17 cellular contexts compared by ENCODE assay signal in the genomic region with DNA sequence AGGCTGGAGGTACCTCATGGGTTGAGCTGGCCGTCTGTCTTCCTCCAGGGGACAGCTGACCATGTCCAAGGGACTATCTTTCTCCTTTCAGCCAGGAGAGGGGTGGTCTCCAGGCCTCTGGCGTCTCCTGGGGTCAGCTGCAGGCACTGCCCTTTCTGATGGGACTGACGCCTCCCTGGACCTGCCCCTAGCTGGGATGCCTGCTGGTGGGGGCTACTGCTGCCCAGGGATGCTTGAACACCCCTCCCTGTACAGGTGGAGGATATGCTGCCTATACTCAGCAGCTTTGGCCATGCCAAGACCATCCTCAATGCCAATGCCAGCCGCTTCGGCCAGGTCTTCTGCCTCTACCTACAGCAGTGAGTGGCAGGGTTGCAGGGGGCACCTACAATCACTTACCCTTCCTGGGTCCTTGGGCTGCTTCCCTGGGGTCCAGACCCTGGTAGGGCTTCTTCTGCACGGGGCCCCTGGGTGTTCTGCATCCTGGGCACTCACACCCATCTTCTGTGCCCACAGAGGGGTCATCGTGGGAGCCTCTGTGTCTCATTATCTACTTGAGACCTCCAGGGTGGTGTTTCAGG. TPM values are rescaled to one million over a fixed set of nuclear protein-coding genes. Genes with fewer than 3 reads are reported as not detected.
DNase-seq lines count a peak whose midpoint lies in the region; ATAC-seq and TF ChIP-seq lines count a peak whose summit lies in the region.
"Had no signal": no experiment of that assay in that cellular context is flagged by ENCODE, and none has a peak within 500 bp of the region (broad histone marks: within the 10 kb centered on the region; RNA-seq: fewer than 3 reads in every experiment).

No MANE protein-coding gene starts in this region.

- no peak overlapping the region for H3K4ac ChIP-seq in H9 (ENCODE audit: low read depth, low read length)
- no peak overlapping the region for H3K4ac ChIP-seq in trophoblast cell (ENCODE audit: low read depth, low read length)

- H4K5ac ChIP-seq in H9 (ENCODE audit: insufficient read length, low read depth, low read length), result no peak overlapping the region

- POLR2A ChIA-PET in CD8-positive, alpha-beta T cell (lab: Charles Lee), result no interaction called here

- no peak overlapping the region for H2BK12ac ChIP-seq in H9 (ENCODE audit: insufficient read length, low read depth, low read length)
- H2BK12ac ChIP-seq in trophoblast cell (ENCODE audit: low read length), result no peak overlapping the region

- H3K79me1 ChIP-seq in H9 (ENCODE audit: insufficient read depth, low read depth, low read length, poor library complexity, severe bottlenecking) (no peaks in the 10 kb centered on the region), trophoblast cell (ENCODE audit: low read length) (peaks cover 18% of the 10 kb centered on the region)

- H3K36me3 ChIP-seq in CD8-positive, alpha-beta T cell (ENCODE audit: insufficient read depth, low read length), result no peaks in the 10 kb centered on the region
- no peaks in the 10 kb centered on the region for H3K36me3 ChIP-seq in endodermal cell (ENCODE audit: control insufficient read depth, insufficient read depth, low read length)
- H3K36me3 ChIP-seq in trophoblast cell (ENCODE audit: control insufficient read depth in 1 of 2, insufficient read depth in 2 of 2, low read length in 2 of 2), result no peaks in the 10 kb centered on the region
- H3K36me3 ChIP-seq in tibial nerve, result peaks cover 0 to 32% (median 0%) of the 10 kb centered on the region in 3 donors
- H3K36me3 ChIP-seq: BE2C had no signal

- H2BK5ac ChIP-seq in H9 (ENCODE audit: insufficient read length, low read length) (no peak overlapping the region), trophoblast cell (ENCODE audit: low read depth, low read length, poor library complexity) (no peak overlapping the region)

- no peak overlapping the region for H3K4me2 ChIP-seq in H9 (ENCODE audit: insufficient read depth, insufficient read length, low read length)
- no peak overlapping the region for H3K4me2 ChIP-seq in trophoblast cell (ENCODE audit: low read length)
- H3K4me2 ChIP-seq: A549 had no signal

- no peak overlapping the region for H4K8ac ChIP-seq in H9 (replicated peaks; ENCODE audit: insufficient read length, low read depth, low read length)
- no peak overlapping the region for H4K8ac ChIP-seq in trophoblast cell (ENCODE audit: low read depth, low read length)

- intact Hi-C loops in CD8-positive, alpha-beta T cell (cut with DNase I, micrococcal nuclease), result no loop called here
- intact Hi-C loops in sciatic nerve (cut with DNase I), result no loop called here

- H2AFZ ChIP-seq in H9 (ENCODE audit: low read length) (no peak overlapping the region), trophoblast cell (ENCODE audit: insufficient read depth, low read length, poor library complexity) (no peak overlapping the region)

- no peak overlapping the region for H3K4me3 Mint-ChIP-seq in CD8-positive, alpha-beta T cell
- H3K4me3 Mint-ChIP-seq in H9 (no peak overlapping the region), endodermal cell (no peak overlapping the region)

- H4K91ac ChIP-seq in H9 (ENCODE audit: insufficient read length, low read depth, low read length) (no peak overlapping the region), trophoblast cell (ENCODE audit: low read depth, low read length) (no peak overlapping the region)

- no peaks in the 10 kb centered on the region for H4K20me1 ChIP-seq in H9 (ENCODE audit: control insufficient read depth, insufficient read depth, insufficient read length)

- CTCF ChIA-PET in CD8-positive, alpha-beta T cell (lab: Charles Lee), result interaction anchor here (0.9 to 2.3 kb wide), 4 partner anchors 10 to 269 kb away, joined by 4 to 8 read pairs (median 6); no protein-coding TSS in a partner anchor

- H3K23ac ChIP-seq in H9 (ENCODE audit: insufficient read length, low read depth, low read length), result no peak overlapping the region
- H3K23ac ChIP-seq in trophoblast cell (ENCODE audit: low read length), result no peak overlapping the region

- H2BK120ac ChIP-seq in H9 (ENCODE audit: low read depth, low read length, poor library complexity, severe bottlenecking), result no peak overlapping the region
- no peak overlapping the region for H2BK120ac ChIP-seq in trophoblast cell (ENCODE audit: insufficient read depth, low read length, poor library complexity)

- peaks cover 15% of the 10 kb centered on the region for H3K4me1 Mint-ChIP-seq in CD8-positive, alpha-beta T cell (ENCODE audit: low read depth)
- H3K4me1 Mint-ChIP-seq in H9, result peaks cover 4 to 5% of the 10 kb centered on the region in 2 experiments; a peak in 3 of 4 replicates
- H3K4me1 Mint-ChIP-seq in endodermal cell, result peaks cover 2% of the 10 kb centered on the region

- peaks cover 15% of the 10 kb centered on the region for H3K4me1 ChIP-seq in CD8-positive, alpha-beta T cell (ENCODE audit: insufficient read depth, low read length)
- H3K4me1 ChIP-seq in H9 (ENCODE audit: insufficient read depth, low read length) (0 out of 2 replicates have a peak, but pooled peaks cover 3% of the 10 kb centered on the region), endodermal cell (ENCODE audit: control insufficient read depth, insufficient read depth, low read length) (no peaks in the 10 kb centered on the region), trophoblast cell (ENCODE audit: control insufficient read depth in 1 of 2, insufficient read depth in 2 of 2, low read length in 2 of 2) (peaks cover 4 to 9% of the 10 kb centered on the region in 2 experiments), tibial nerve (peaks cover 0 to 23% (median 9%) of the 10 kb centered on the region in 4 donors)
- H3K4me1 ChIP-seq: BE2C had no signal

- no peaks in the 10 kb centered on the region for H3K79me2 ChIP-seq in H9 (ENCODE audit: insufficient read depth, low read length)
- H3K79me2 ChIP-seq in trophoblast cell (ENCODE audit: control insufficient read depth, insufficient read depth, low read length, poor library complexity), result peaks cover 12% of the 10 kb centered on the region

- TF ChIP-seq POLR2A in tibial nerve (IDR thresholded peaks at IDR 0.05), result no peak

- no peaks in the 10 kb centered on the region for H3K9me3 ChIP-seq in CD8-positive, alpha-beta T cell (ENCODE audit: low read length)
- no peaks in the 10 kb centered on the region for H3K9me3 ChIP-seq in H9 (ENCODE audit: control insufficient read depth, low read depth, low read length)
- H3K9me3 ChIP-seq in endodermal cell (ENCODE audit: control insufficient read depth, low read length), result no peaks in the 10 kb centered on the region
- H3K9me3 ChIP-seq in trophoblast cell (ENCODE audit: insufficient read depth, low read depth, low read length), result no peaks in the 10 kb centered on the region
- H3K9me3 ChIP-seq in tibial nerve, result no peaks in the 10 kb centered on the region
- H3K9me3 ChIP-seq: A549, BE2C, Caco-2 had no signal

- peak overlapping the region; percentile 32 for H3K27ac Mint-ChIP-seq in CD8-positive, alpha-beta T cell
- H3K27ac Mint-ChIP-seq in H9 (no peak overlapping the region), endodermal cell (no peak overlapping the region)

- no peaks in the 10 kb centered on the region for H3K27me3 ChIP-seq in CD8-positive, alpha-beta T cell (ENCODE audit: insufficient read depth, low read length)
- H3K27me3 ChIP-seq in H9 (ENCODE audit: insufficient read depth, low read length) (no peaks in the 10 kb centered on the region), endodermal cell (ENCODE audit: control insufficient read depth, insufficient read depth, low read length, poor library complexity, severe bottlenecking) (peaks cover 12% of the 10 kb centered on the region), trophoblast cell (ENCODE audit: insufficient read depth, low read length) (no peaks in the 10 kb centered on the region), tibial nerve (no peaks in the 10 kb centered on the region)
- H3K27me3 ChIP-seq: BE2C had no signal

- TF ChIP-seq EP300 in tibial nerve (IDR thresholded peaks at IDR 0.05), result no peak

- no peak for ATAC-seq in CD8-positive, alpha-beta T cell
- ATAC-seq in sciatic nerve, result no peak

- H3K9ac ChIP-seq in H9 (ENCODE audit: extremely low read depth, insufficient read length, low read length), result no peak overlapping the region
- no peak overlapping the region for H3K9ac ChIP-seq in endodermal cell (ENCODE audit: extremely low read depth, low read length, poor library complexity, severe bottlenecking)
- no peak overlapping the region for H3K9ac ChIP-seq in trophoblast cell (ENCODE audit: low read length)

- H3T11ph ChIP-seq in H9 (ENCODE audit: low read length), result no peak overlapping the region

- no peak overlapping the region for H4K12ac ChIP-seq in trophoblast cell (ENCODE audit: low read depth, low read length)

- H3K14ac ChIP-seq in H9 (ENCODE audit: insufficient read depth, low read length), result no peak overlapping the region
- no peak overlapping the region for H3K14ac ChIP-seq in trophoblast cell (ENCODE audit: low read length)

- no peaks in the 10 kb centered on the region for H3K36me3 Mint-ChIP-seq in CD8-positive, alpha-beta T cell
- H3K36me3 Mint-ChIP-seq in H9 (ENCODE audit: insufficient read depth in 1 of 3, low read depth in 3 of 3) (no peaks in the 10 kb centered on the region; a peak in 1 of 7 replicates), endodermal cell (ENCODE audit: low read depth) (no peaks in the 10 kb centered on the region)
- H3K36me3 Mint-ChIP-seq: CD8-positive, alpha-beta memory T cell had no signal

- no peak overlapping the region for H2AK5ac ChIP-seq in H9 (ENCODE audit: insufficient read length, low read length)
- H2AK5ac ChIP-seq in trophoblast cell (ENCODE audit: low read length), result no peak overlapping the region

- peak in 1 of 7 experiments; percentile 5 for DNase-seq in CD8-positive, alpha-beta T cell
- DNase-seq in H9 (peak; percentile 39), endodermal cell (peak; percentile 58), sciatic nerve (ENCODE audit: low spot score) (peak; percentile 55), trophoblast cell (no peak), tibial nerve (ENCODE audit: low spot score in 2 of 2) (no peak)
- DNase-seq in activated CD4-positive, alpha-beta T cell treated with anti-CD3 and anti-CD28 coated beads for 48 hours, result no peak
- DNase-seq: BE2C; Caco-2; CD8-positive, alpha-beta memory T cell; DND-41; GDM1 had no signal

- no peak overlapping the region for H3K4me3 ChIP-seq in CD8-positive, alpha-beta T cell (ENCODE audit: low read depth, low read length)
- H3K4me3 ChIP-seq in endodermal cell (ENCODE audit: low read length), result no peak overlapping the region
- H3K4me3 ChIP-seq in trophoblast cell (ENCODE audit: low read depth, low read length), result no peak overlapping the region
- no peak overlapping the region for H3K4me3 ChIP-seq in tibial nerve
- H3K4me3 ChIP-seq: A549 had no signal

- H3K18ac ChIP-seq in H9 (ENCODE audit: insufficient read length, low read depth, low read length), result no peak overlapping the region
- no peak overlapping the region for H3K18ac ChIP-seq in trophoblast cell (ENCODE audit: low read length)

- no peak for TF ChIP-seq CTCF in CD8-positive, alpha-beta T cell (IDR thresholded peaks at IDR 0.05)
- TF ChIP-seq CTCF in H9 (conservative IDR thresholded peaks at IDR 0.05) (no peak), endodermal cell (conservative IDR thresholded peaks at IDR 0.05) (peak; percentile 12), tibial nerve (IDR thresholded peaks at IDR 0.05) (no peak)

- no peak overlapping the region for H2BK15ac ChIP-seq in H9 (ENCODE audit: low read depth, low read length)

- WGBS in H9 (ENCODE audit: extremely low coverage, insufficient read length, low lambda C conversion rate), result no CpG with 5 or more reads among the region's 7 CpGs
- WGBS in endodermal cell (ENCODE audit: insufficient coverage in 1 of 2, insufficient read length in 1 of 2), 2 experiments, result 85 to 95% methylated on average over 5 to 7 of the region's 7 CpGs
- no CpG with 5 or more reads among the region's 7 CpGs for WGBS in trophoblast cell (ENCODE audit: extremely low coverage, insufficient coverage, insufficient read length)
- WGBS in tibial nerve, 2 donors, result 92 to 96% methylated on average over 6 to 7 of the region's 7 CpGs

- no peak overlapping the region for H2BK20ac ChIP-seq in H9 (ENCODE audit: low read depth, low read length, poor library complexity, severe bottlenecking)

- no peaks in the 10 kb centered on the region for H3K27me3 Mint-ChIP-seq in CD8-positive, alpha-beta T cell (ENCODE audit: low read depth)
- H3K27me3 Mint-ChIP-seq in H9 (ENCODE audit: low read depth) (no peaks in the 10 kb centered on the region; the same call in 1 of the 2 replicates), endodermal cell (ENCODE audit: insufficient read depth) (no peaks in the 10 kb centered on the region)
- H3K27me3 Mint-ChIP-seq: CD8-positive, alpha-beta memory T cell had no signal

- no peaks in the 10 kb centered on the region for H3K9me3 Mint-ChIP-seq in CD8-positive, alpha-beta T cell
- H3K9me3 Mint-ChIP-seq in H9 (no peaks in the 10 kb centered on the region), endodermal cell (no peaks in the 10 kb centered on the region)
- H3K9me3 Mint-ChIP-seq: CD8-positive, alpha-beta memory T cell had no signal

- peaks cover 13% of the 10 kb centered on the region for H3K23me2 ChIP-seq in H9 (ENCODE audit: insufficient read length, low read depth, low read length, poor library complexity, severe bottlenecking)

- no peak overlapping the region for H3K27ac ChIP-seq in CD8-positive, alpha-beta T cell (ENCODE audit: low read depth, low read length)
- no peak overlapping the region for H3K27ac ChIP-seq in H9 (ENCODE audit: insufficient read length, low read depth, low read length)
- H3K27ac ChIP-seq in endodermal cell (ENCODE audit: low read depth, low read length), result no peak overlapping the region
- H3K27ac ChIP-seq in trophoblast cell (ENCODE audit: low read depth, low read length), result no peak overlapping the region
- H3K27ac ChIP-seq in tibial nerve, result no peak overlapping the region
- H3K27ac ChIP-seq: C4-2B, HL-60 had no signal

- no peak overlapping the region for H3K56ac ChIP-seq in H9 (ENCODE audit: insufficient read length, low read depth, low read length)

RNA-seq across cellular contexts. Expression of a gene that starts 4.2 kb away (rescaled TPM):
- total RNA-seq in CD8-positive, alpha-beta T cell, result 100 to 1,000 TPM; 271 to 300 TPM
- total RNA-seq in H9 (2021), result 35.3 and 41.9 TPM in 2 replicates
- 100 to 1,000 TPM in 1 of 2 donors, 10 to 100 TPM in 1; 89.0 to 123 TPM for total RNA-seq in endodermal cell
- 22.2 TPM for polyA plus RNA-seq in endodermal cell (2013, experiment 1 of 2)
- polyA plus RNA-seq in endodermal cell (2013, experiment 2 of 2), result 14.5 TPM
- total RNA-seq in sciatic nerve, result 336 TPM
- 8.3 and 8.9 TPM in 2 replicates for polyA plus RNA-seq in trophoblast cell (2013)
- total RNA-seq in tibial nerve, result 100 to 1,000 TPM; 150 to 327 (median 278) TPM

RNA-seq across cellular contexts. Expression of a gene that starts 41.4 kb away (rescaled TPM):
- total RNA-seq in CD8-positive, alpha-beta T cell, result 1 to 10 TPM in 1 of 2 experiments, under 1 TPM in 1; 0.60 to 2.1 TPM
- total RNA-seq in H9 (2021), result 0.20 and 0.24 TPM in 2 replicates
- total RNA-seq in endodermal cell, result under 1 TPM in 1 of 2 donors, not detected in 1; 0.40 TPM
- polyA plus RNA-seq in endodermal cell (2013, experiment 1 of 2), result not detected
- not detected for polyA plus RNA-seq in endodermal cell (2013, experiment 2 of 2)
- 12.5 TPM for total RNA-seq in sciatic nerve
- 0.37 and 0.38 TPM in 2 replicates for polyA plus RNA-seq in trophoblast cell (2013)
- 10 to 100 TPM; 17.3 to 41.1 (median 25.0) TPM for total RNA-seq in tibial nerve
- total RNA-seq: H1 had no signal
- polyA plus RNA-seq: AG04450, H1 had no signal

Comparison
In these comparisons a context has a peak if more than half of its experiments do, and no peak if none do; other contexts are left out.
1. DNase-seq: peak in H9 (single experiment), endodermal cell (single experiment) and sciatic nerve (single experiment); none in trophoblast cell (0 of 2), activated CD4-positive, alpha-beta T cell treated with anti-CD3 and anti-CD28 coated beads for 48 hours (single experiment) and tibial nerve (0 of 2).